ENCODE assay signal across 1 cellular context in the genomic region with DNA sequence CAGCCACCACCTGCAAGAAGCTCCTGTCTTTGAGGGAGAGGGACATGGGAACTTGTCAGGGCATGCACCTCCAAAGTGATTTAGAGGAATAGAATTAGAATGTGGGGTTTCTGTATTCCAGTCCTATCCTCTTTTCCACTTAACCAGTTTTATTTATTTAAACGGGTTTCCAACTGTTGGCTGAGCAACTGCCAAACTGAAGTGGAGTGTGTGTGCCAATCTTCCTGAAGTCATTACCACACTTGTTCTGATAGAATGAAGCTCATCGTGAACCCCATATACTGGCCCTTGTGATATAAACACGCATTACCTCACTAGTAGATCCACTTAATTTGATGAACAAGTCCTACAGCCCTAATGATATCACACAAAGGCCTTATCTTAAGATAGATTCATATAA.
TF ChIP-seq lines count a peak whose summit lies in the region.

No MANE protein-coding gene starts in this region.

TF ChIP-seq in liver, 16 proteins besides CTCF, POLR2A, EP300 and RAD21 (continued from another document):
- TF ChIP-seq, protein P1, sequence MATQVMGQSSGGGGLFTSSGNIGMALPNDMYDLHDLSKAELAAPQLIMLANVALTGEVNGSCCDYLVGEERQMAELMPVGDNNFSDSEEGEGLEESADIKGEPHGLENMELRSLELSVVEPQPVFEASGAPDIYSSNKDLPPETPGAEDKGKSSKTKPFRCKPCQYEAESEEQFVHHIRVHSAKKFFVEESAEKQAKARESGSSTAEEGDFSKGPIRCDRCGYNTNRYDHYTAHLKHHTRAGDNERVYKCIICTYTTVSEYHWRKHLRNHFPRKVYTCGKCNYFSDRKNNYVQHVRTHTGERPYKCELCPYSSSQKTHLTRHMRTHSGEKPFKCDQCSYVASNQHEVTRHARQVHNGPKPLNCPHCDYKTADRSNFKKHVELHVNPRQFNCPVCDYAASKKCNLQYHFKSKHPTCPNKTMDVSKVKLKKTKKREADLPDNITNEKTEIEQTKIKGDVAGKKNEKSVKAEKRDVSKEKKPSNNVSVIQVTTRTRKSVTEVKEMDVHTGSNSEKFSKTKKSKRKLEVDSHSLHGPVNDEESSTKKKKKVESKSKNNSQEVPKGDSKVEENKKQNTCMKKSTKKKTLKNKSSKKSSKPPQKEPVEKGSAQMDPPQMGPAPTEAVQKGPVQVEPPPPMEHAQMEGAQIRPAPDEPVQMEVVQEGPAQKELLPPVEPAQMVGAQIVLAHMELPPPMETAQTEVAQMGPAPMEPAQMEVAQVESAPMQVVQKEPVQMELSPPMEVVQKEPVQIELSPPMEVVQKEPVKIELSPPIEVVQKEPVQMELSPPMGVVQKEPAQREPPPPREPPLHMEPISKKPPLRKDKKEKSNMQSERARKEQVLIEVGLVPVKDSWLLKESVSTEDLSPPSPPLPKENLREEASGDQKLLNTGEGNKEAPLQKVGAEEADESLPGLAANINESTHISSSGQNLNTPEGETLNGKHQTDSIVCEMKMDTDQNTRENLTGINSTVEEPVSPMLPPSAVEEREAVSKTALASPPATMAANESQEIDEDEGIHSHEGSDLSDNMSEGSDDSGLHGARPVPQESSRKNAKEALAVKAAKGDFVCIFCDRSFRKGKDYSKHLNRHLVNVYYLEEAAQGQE (IDR thresholded peaks at IDR 0.05): no peak
